Comparison of ENCODE assay signal across 21 cellular contexts in the genomic region with DNA sequence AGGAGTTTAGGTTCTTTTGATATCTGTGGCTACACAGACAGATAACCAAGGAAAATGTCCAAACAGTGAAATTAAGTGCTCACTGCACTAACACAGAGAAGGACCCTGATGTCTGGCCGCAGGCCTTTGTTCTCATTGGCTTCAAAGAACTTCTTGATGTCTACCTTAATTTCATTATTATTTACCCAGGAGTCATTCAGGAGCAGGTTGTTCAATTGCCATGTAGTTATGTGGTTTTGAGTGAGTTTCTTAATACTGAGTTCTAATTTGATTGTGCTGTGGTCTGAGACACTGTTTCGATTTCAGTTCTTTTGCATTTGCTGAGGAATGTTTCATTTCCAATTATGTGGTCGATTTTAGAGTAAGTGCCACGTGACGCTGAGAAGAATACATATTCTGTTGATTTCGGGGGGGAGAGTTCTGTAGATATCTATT. TPM values are rescaled to one million over a fixed set of nuclear protein-coding genes. Genes with fewer than 3 reads are reported as not detected.
A peak's percentile ranks its signal among the peaks of the same experiment; 100 is the strongest.
DNase-seq lines count a peak whose midpoint lies in the region; ATAC-seq, FAIRE-seq and TF ChIP-seq lines count a peak whose summit lies in the region.
"Had no signal": no experiment of that assay in that cellular context is flagged by ENCODE, and none has a peak within 500 bp of the region (broad histone marks: within the 10 kb centered on the region; RNA-seq: fewer than 3 reads in every experiment).

No MANE protein-coding gene starts in this region.

- H3K9me3 ChIP-seq in left ventricle myocardium inferior (replicated peaks) (no peaks in the 10 kb centered on the region), right cardiac atrium (ENCODE audit: control insufficient read depth, low read length) (no peaks in the 10 kb centered on the region), testis (no peaks in the 10 kb centered on the region), pancreas (no peaks in the 10 kb centered on the region), SJCRH30 (replicated peaks) (no peaks in the 10 kb centered on the region)

- WGBS in right cardiac atrium = 83% methylated on average over 6 of the region's 6 CpGs
- 64 to 77% methylated on average over 6 of the region's 6 CpGs for WGBS in testis, 2 donors
- 89% methylated on average over 6 of the region's 6 CpGs for WGBS in pancreas, 2 donors

- H3K4me1 ChIP-seq in left ventricle myocardium inferior (peaks cover 10% of the 10 kb centered on the region), right cardiac atrium (ENCODE audit: control insufficient read depth, insufficient read depth, low read length) (no peaks in the 10 kb centered on the region), testis (peaks cover 9% of the 10 kb centered on the region), pancreas (peaks cover 0 to 27% (median 17%) of the 10 kb centered on the region in 3 donors), SJCRH30 (peaks cover 4% of the 10 kb centered on the region; the same call in 1 of the 2 replicates)

- POLR2A ChIA-PET in T-cell (lab: Charles Lee) = no interaction called here

- H3K4me3 ChIP-seq in left ventricle myocardium inferior = no peak overlapping the region
- H3K4me3 ChIP-seq in right cardiac atrium (ENCODE audit: low read length) = no peak overlapping the region
- no peak overlapping the region for H3K4me3 ChIP-seq in testis
- H3K4me3 ChIP-seq in pancreas = no peak overlapping the region
- no peak overlapping the region for H3K4me3 ChIP-seq in SJCRH30

- no peaks in the 10 kb centered on the region for H3K36me3 Mint-ChIP-seq in T-cell

- no peak for FAIRE-seq in pancreas (lab: Jason Lieb, UNC)

- H3K4me1 Mint-ChIP-seq in T-cell = peaks cover 6 to 24% (median 19%) of the 10 kb centered on the region in 3 donors

- TF ChIP-seq POLR2A in testis (IDR thresholded peaks at IDR 0.05) = no peak

- intact Hi-C loops in left ventricle myocardium inferior (cut with micrococcal nuclease) (no loop called here), right cardiac atrium (cut with DNase I) (no loop called here), testis (cut with DNase I; ENCODE audit: low total_unique reads) (no loop called here), pancreas (cut with DNase I) (no loop called here)

- peaks cover 0 to 4% of the 10 kb centered on the region in 2 donors for H3K27me3 Mint-ChIP-seq in T-cell

- ATAC-seq in right cardiac atrium (no peak), GM21423 (IDR thresholded peaks at IDR 0.05; ENCODE audit: unreplicated experiment) (peak; percentile 48), T-cell (replicated peaks in 1 of 4) (no peak), pancreas (no peak)

- TF ChIP-seq CTCF in left ventricle myocardium inferior (IDR thresholded peaks at IDR 0.05; ENCODE audit: borderline replicate concordance) (no peak), testis (IDR thresholded peaks at IDR 0.05) (no peak), pancreas (IDR thresholded peaks at IDR 0.05) (no peak)

- peak overlapping the region in 2 of 3 donors; percentile 18 to 43 for H3K4me3 Mint-ChIP-seq in T-cell
- H3K4me3 Mint-ChIP-seq: activated T-helper 1 cell treated with anti-CD3 and anti-CD28 coated beads, Interleukin-12 subunit alpha, Interleukin-12 subunit beta, Interleukin-2, Interleukin-4 antibody, amounts not matched to agents 30 ng/mL and 10 ng/mL and 1 ng/mL, durations not matched to agents 14 hours and 24 hours and 36 hours; endodermal cell; H9 had no signal

- DNase-seq in left ventricle myocardium inferior = no peak
- no peak for DNase-seq in right cardiac atrium
- DNase-seq in T-cell = no peak
- DNase-seq in testis = no peak
- DNase-seq in pancreas = no peak
- DNase-seq in SJCRH30 = no peak
- DNase-seq in activated gamma-delta T cell treated with Interleukin-2 at 50 U/mL for 16 hours = no peak
- DNase-seq: activated CD4-positive, alpha-beta T cell treated with anti-CD3 and anti-CD28 coated beads for 1 hour; anterior cingulate cortex; Calu3; cerebellar nuclear complex; endodermal cell; GDM1; H9; NCI-H146; NCI-H226; occipital lobe; RPMI8226; stimulated activated CD4-positive, alpha-beta T cell treated with anti-CD3 and anti-CD28 coated beads, Interleukin-4, amount 100 ng/mL, for 1 hour had no signal

- H3K27ac Mint-ChIP-seq in T-cell = peak overlapping the region; percentile 55 to 61
- H3K27ac Mint-ChIP-seq: activated T-helper 1 cell treated with anti-CD3 and anti-CD28 coated beads, Interleukin-12 subunit alpha, Interleukin-12 subunit beta, Interleukin-2, Interleukin-4 antibody, amounts not matched to agents 30 ng/mL and 10 ng/mL and 1 ng/mL, durations not matched to agents 14 hours and 24 hours and 36 hours; endodermal cell; H9 had no signal

- H3K36me3 ChIP-seq in left ventricle myocardium inferior = no peaks in the 10 kb centered on the region
- no peaks in the 10 kb centered on the region for H3K36me3 ChIP-seq in testis (ENCODE audit: low read depth, missing control alignments)
- no peaks in the 10 kb centered on the region for H3K36me3 ChIP-seq in pancreas
- no peaks in the 10 kb centered on the region for H3K36me3 ChIP-seq in SJCRH30

- CTCF ChIA-PET in T-cell (lab: Charles Lee) = interaction anchor here in 1 of 2 donors (0.6 kb wide), 1 partner anchor 101 kb away, joined by 3 read pairs; no protein-coding TSS in a partner anchor

- H3K27ac ChIP-seq in left ventricle myocardium inferior (replicated peaks) = peak overlapping the region; percentile 84
- no peak overlapping the region for H3K27ac ChIP-seq in right cardiac atrium (ENCODE audit: low read length)
- peak overlapping the region; percentile 15 to 19 for H3K27ac ChIP-seq in testis
- no peak overlapping the region for H3K27ac ChIP-seq in pancreas
- no peak overlapping the region for H3K27ac ChIP-seq in SJCRH30

- H3K27me3 ChIP-seq in left ventricle myocardium inferior (ENCODE audit: low read depth) (no peaks in the 10 kb centered on the region), right cardiac atrium (ENCODE audit: control insufficient read depth, insufficient read depth) (no peaks in the 10 kb centered on the region), testis (no peaks in the 10 kb centered on the region), pancreas (no peaks in the 10 kb centered on the region), SJCRH30 (no peaks in the 10 kb centered on the region)

- H3K9me3 Mint-ChIP-seq in T-cell = no peaks in the 10 kb centered on the region
- H3K9me3 Mint-ChIP-seq: activated T-helper 1 cell treated with anti-CD3 and anti-CD28 coated beads, Interleukin-12 subunit alpha, Interleukin-12 subunit beta, Interleukin-2, Interleukin-4 antibody, amounts not matched to agents 30 ng/mL and 10 ng/mL and 1 ng/mL, durations not matched to agents 14 hours and 24 hours and 36 hours; endodermal cell; H9 had no signal

RNA-seq across cellular contexts. Expression of a gene that starts 15.2 kb away (rescaled TPM):
- total RNA-seq in left ventricle myocardium inferior (76.5 TPM), right cardiac atrium (10 to 100 TPM; 61.0 to 67.5 (median 62.9) TPM), T-cell (100 to 1,000 TPM; 106 to 147 (median 124) TPM), testis (100 to 1,000 TPM; 115 to 122 TPM), pancreas (10 to 100 TPM; 18.5 to 55.1 (median 27.2) TPM)
- polyA plus RNA-seq in right cardiac atrium (40.1 TPM), testis (ENCODE audit: insufficient read depth, low read depth, low replicate concordance) (114 TPM), pancreas (10 to 100 TPM; 18.8 to 30.7 TPM)
- total RNA-seq in SJCRH30 (2014; rRNA removed; shearing (Covaris generic)) = 13.3 and 15.0 TPM in 2 replicates

Comparison
In these comparisons a context has a peak if more than half of its experiments do, and no peak if none do; other contexts are left out.
1. H3K27ac ChIP-seq: peak in left ventricle myocardium inferior (single experiment) and testis (2 of 2); none in right cardiac atrium (single experiment), pancreas (0 of 4) and SJCRH30 (single experiment).